5 cellular contexts compared by ENCODE assay signal in genomic region chr6:30717845-30718795, GRCh38. TPM values are rescaled to one million over a fixed set of nuclear protein-coding genes. Genes with fewer than 3 reads are reported as not detected.
DNase-seq lines count a peak whose midpoint lies in the region; FAIRE-seq and TF ChIP-seq lines count a peak whose summit lies in the region.
"Not testable (repeated sequence)": the region's sequence is repeated elsewhere in the genome, so short reads cannot be mapped to it uniquely, and the experiment has no call there.

No MANE protein-coding gene starts in this region.

- peak overlapping the region; percentile 99 for H3K9ac ChIP-seq in HUES6 (ENCODE audit: low read length)
- peak overlapping the region; percentile 80 for H3K9ac ChIP-seq in keratinocyte (ENCODE audit: control insufficient read depth, extremely low read depth, insufficient read depth, low read length)

- not testable (repeated sequence) for H3K9me3 ChIP-seq in HUES6 (ENCODE audit: control insufficient read depth, insufficient read depth, low read depth, low read length); keratinocyte (ENCODE audit: control insufficient read depth, low read depth, low read length)

- POLR2A ChIA-PET in activated CD4-positive, alpha-beta memory T cell treated with anti-CD3 and anti-CD28 coated beads for 36 hours (lab: Charles Lee) = interaction anchor here (0.8 to 9.7 kb wide), 8 partner anchors 13 to 112 kb away, joined by 3 to 209 read pairs (median 6); partner anchors contain the start of genes DHX16, IER3, MRPS18B and NRM

- H3K4me2 ChIP-seq in keratinocyte (ENCODE audit: control insufficient read depth, extremely low read depth, insufficient read depth, low read depth, low read length) = peak overlapping the region; percentile 78

- H3K4me1 Mint-ChIP-seq in activated CD4-positive, alpha-beta memory T cell treated with anti-CD3 and anti-CD28 coated beads for 36 hours (ENCODE audit: low read depth) = peaks cover 41% of the 10 kb centered on the region
- peaks cover 50% of the 10 kb centered on the region for H3K4me1 Mint-ChIP-seq in dendritic cell treated with granulocyte-macrophage colony-stimulating factor and Interleukin-4, amounts not matched to agents 40 ng/mL and 50 ng/mL, for 4 days (ENCODE audit: low read depth)
- peaks cover 33% of the 10 kb centered on the region for H3K4me1 Mint-ChIP-seq in progenitor cell of endocrine pancreas (ENCODE audit: low read depth)

- not testable (repeated sequence) for TF ChIP-seq CTCF in keratinocyte (optimal IDR thresholded peaks at IDR 0.05 in 1 of 3, IDR thresholded peaks at IDR 0.05 in 1 of 3, conservative IDR thresholded peaks at IDR 0.05 in 1 of 3; ENCODE audit: extremely low read depth in 1 of 3, insufficient read depth in 2 of 3, low read length in 3 of 3); progenitor cell of endocrine pancreas (IDR thresholded peaks at IDR 0.05; ENCODE audit: unreplicated experiment)

- DNase-seq in activated CD4-positive, alpha-beta memory T cell treated with anti-CD3 and anti-CD28 coated beads for 36 hours; keratinocyte (ENCODE audit: low read depth, low spot score); progenitor cell of endocrine pancreas (ENCODE audit: low spot score, unreplicated experiment): not testable (repeated sequence)

- H3K79me2 ChIP-seq in keratinocyte (ENCODE audit: control insufficient read depth, insufficient read depth, low read length) = peaks cover 33% of the 10 kb centered on the region

- H3K4me3 Mint-ChIP-seq in activated CD4-positive, alpha-beta memory T cell treated with anti-CD3 and anti-CD28 coated beads for 36 hours = peak overlapping the region; percentile 92
- peak overlapping the region; percentile 90 for H3K4me3 Mint-ChIP-seq in dendritic cell treated with granulocyte-macrophage colony-stimulating factor and Interleukin-4, amounts not matched to agents 40 ng/mL and 50 ng/mL, for 4 days
- H3K4me3 Mint-ChIP-seq in progenitor cell of endocrine pancreas (ENCODE audit: low read depth) = peak overlapping the region; percentile 99

- peak overlapping the region; percentile 99 for H3K27ac Mint-ChIP-seq in activated CD4-positive, alpha-beta memory T cell treated with anti-CD3 and anti-CD28 coated beads for 36 hours
- peak overlapping the region; percentile 98 for H3K27ac Mint-ChIP-seq in dendritic cell treated with granulocyte-macrophage colony-stimulating factor and Interleukin-4, amounts not matched to agents 40 ng/mL and 50 ng/mL, for 4 days
- peak overlapping the region; percentile 99 for H3K27ac Mint-ChIP-seq in progenitor cell of endocrine pancreas

- not testable (repeated sequence) for H3K9me3 Mint-ChIP-seq in activated CD4-positive, alpha-beta memory T cell treated with anti-CD3 and anti-CD28 coated beads for 36 hours; dendritic cell treated with granulocyte-macrophage colony-stimulating factor and Interleukin-4, amounts not matched to agents 40 ng/mL and 50 ng/mL, for 4 days; progenitor cell of endocrine pancreas (ENCODE audit: low read depth)

- intact Hi-C loops in activated CD4-positive, alpha-beta memory T cell treated with anti-CD3 and anti-CD28 coated beads for 36 hours (cut with micrococcal nuclease) = loop anchor here (1.0 to 2.0 kb wide), 5 partner anchors 24 to 161 kb away; partner anchors contain the start of genes ABCF1, FLOT1, GNL1 and MRPS18B
- intact Hi-C loops in dendritic cell treated with granulocyte-macrophage colony-stimulating factor and Interleukin-4, amounts not matched to agents 40 ng/mL and 50 ng/mL, for 4 days (cut with micrococcal nuclease) = loop anchor here (1.0 kb wide), 1 partner anchor 31 kb away; no protein-coding TSS in a partner anchor

- peaks cover 12% of the 10 kb centered on the region for H4K20me1 ChIP-seq in keratinocyte (ENCODE audit: control insufficient read depth, extremely low read depth, insufficient read depth, low read length)

- not testable (repeated sequence) for FAIRE-seq in keratinocyte (lab: Jason Lieb, UNC)

- not testable (repeated sequence) for H3K9me1 ChIP-seq in keratinocyte (ENCODE audit: control insufficient read depth, extremely low read depth, insufficient read depth, low read length)

- not testable (repeated sequence) for H3K27me3 Mint-ChIP-seq in activated CD4-positive, alpha-beta memory T cell treated with anti-CD3 and anti-CD28 coated beads for 36 hours; dendritic cell treated with granulocyte-macrophage colony-stimulating factor and Interleukin-4, amounts not matched to agents 40 ng/mL and 50 ng/mL, for 4 days; progenitor cell of endocrine pancreas

- H3K36me3 Mint-ChIP-seq in activated CD4-positive, alpha-beta memory T cell treated with anti-CD3 and anti-CD28 coated beads for 36 hours = peaks cover 62% of the 10 kb centered on the region
- H3K36me3 Mint-ChIP-seq in dendritic cell treated with granulocyte-macrophage colony-stimulating factor and Interleukin-4, amounts not matched to agents 40 ng/mL and 50 ng/mL, for 4 days (ENCODE audit: low read depth) = peaks cover 59% of the 10 kb centered on the region
- H3K36me3 Mint-ChIP-seq in progenitor cell of endocrine pancreas (ENCODE audit: insufficient read depth) = peaks cover 30% of the 10 kb centered on the region

- dilution Hi-C loops in keratinocyte (cut with MboI; ENCODE audit: extremely low pct_ligation_motif_present, low sequenced_read_pairs) = not testable (repeated sequence)

- peaks cover 15% of the 10 kb centered on the region for H3K4me1 ChIP-seq in HUES6 (ENCODE audit: control insufficient read depth, insufficient read depth, low read length)
- peaks cover 20% of the 10 kb centered on the region for H3K4me1 ChIP-seq in keratinocyte (ENCODE audit: control insufficient read depth, extremely low read depth, insufficient read depth, low read length)

- H3K36me3 ChIP-seq in HUES6 (ENCODE audit: control insufficient read depth, insufficient read depth, low read length) (peaks cover 40% of the 10 kb centered on the region), keratinocyte (ENCODE audit: control insufficient read depth in 2 of 2, extremely low read depth in 1 of 2, insufficient read depth in 2 of 2, low read length in 2 of 2) (peaks cover 11 to 20% of the 10 kb centered on the region in 2 experiments)

- peak overlapping the region; percentile 50 for H2AFZ ChIP-seq in keratinocyte (ENCODE audit: control insufficient read depth, low read length)

- CTCF ChIA-PET in activated CD4-positive, alpha-beta memory T cell treated with anti-CD3 and anti-CD28 coated beads for 36 hours (lab: Charles Lee) = interaction anchor here (0.7 to 24.6 kb wide), 6 partner anchors 11 to 372 kb away, joined by 3 to 628 read pairs (median 3); partner anchors contain the start of gene DHX16

- H3K27me3 ChIP-seq in HUES6 (ENCODE audit: control insufficient read depth, insufficient read depth, low read length); keratinocyte (ENCODE audit: control insufficient read depth, extremely low read depth, insufficient read depth, low read length): not testable (repeated sequence)

- H3K4me3 ChIP-seq in HUES6 (ENCODE audit: low read depth, low read length) = peak overlapping the region; percentile 89
- peak overlapping the region; percentile 24 to 67 (median 59) for H3K4me3 ChIP-seq in keratinocyte (ENCODE audit: control insufficient read depth in 2 of 3, extremely low read depth in 1 of 3, insufficient read depth in 2 of 3, low read depth in 1 of 3, low read length in 3 of 3)

- H3K27ac ChIP-seq in HUES6 (ENCODE audit: low read depth, low read length) (peak overlapping the region; percentile 59; the same call in 1 of the 2 replicates), keratinocyte (ENCODE audit: control insufficient read depth, insufficient read depth, low read length) (peak overlapping the region; percentile 86)

RNA-seq across cellular contexts. Expression of gene MDC1, which starts 1.0 kb away (rescaled TPM):
- 10 to 100 TPM; 79.5 to 88.7 TPM for total RNA-seq in activated CD4-positive, alpha-beta memory T cell treated with anti-CD3 and anti-CD28 coated beads for 36 hours
- 4.2 to 10.0 TPM (median 6.9 TPM) in 3 replicates for polyA plus RNA-seq in keratinocyte
- polyA plus RNA-seq in keratinocyte (2011; ENCODE audit: low read depth) = 2.8 TPM
- polyA plus RNA-seq in keratinocyte (2011; cell fraction: cytosol; rRNA removed) = 5.3 TPM in 2 replicates
- polyA plus RNA-seq in keratinocyte (2011; cell fraction: nucleus; rRNA removed) = 25.1 and 29.9 TPM in 2 replicates
- polyA plus RNA-seq in keratinocyte (2012; ENCODE audit: low replicate concordance) = 5.5 and 41.2 TPM in 2 replicates
- 5.6 to 43.2 TPM (median 10.2 TPM) in 3 replicates for polyA minus RNA-seq in keratinocyte
- 4.2 TPM for polyA minus RNA-seq in keratinocyte (2011; cell fraction: cytosol; rRNA and poly(A)+ RNA removed)
- polyA minus RNA-seq in keratinocyte (2011; cell fraction: nucleus; rRNA and poly(A)+ RNA removed) = 9.6 and 14.6 TPM in 2 replicates
- 58.5 and 67.6 TPM in 2 replicates for total RNA-seq in progenitor cell of endocrine pancreas

RNA-seq across cellular contexts. Expression of gene TUBB, which starts 2.0 kb away (rescaled TPM):
- total RNA-seq in activated CD4-positive, alpha-beta memory T cell treated with anti-CD3 and anti-CD28 coated beads for 36 hours = 1,000 to 10,000 TPM; 1,695 to 1,719 TPM
- polyA plus RNA-seq in keratinocyte = 1,010 to 1,517 TPM (median 1,159 TPM) in 3 replicates
- 84.6 TPM for polyA plus RNA-seq in keratinocyte (2011; ENCODE audit: low read depth)
- 1,081 and 1,086 TPM in 2 replicates for polyA plus RNA-seq in keratinocyte (2011; cell fraction: cytosol; rRNA removed)
- polyA plus RNA-seq in keratinocyte (2011; cell fraction: nucleus; rRNA removed) = 643 and 747 TPM in 2 replicates
- 276 and 1,138 TPM in 2 replicates for polyA plus RNA-seq in keratinocyte (2012; ENCODE audit: low replicate concordance)
- polyA minus RNA-seq in keratinocyte = 1,680 to 1,870 TPM (median 1,801 TPM) in 3 replicates
- 842 TPM for polyA minus RNA-seq in keratinocyte (2011; cell fraction: cytosol; rRNA and poly(A)+ RNA removed)
- polyA minus RNA-seq in keratinocyte (2011; cell fraction: nucleus; rRNA and poly(A)+ RNA removed) = 371 and 465 TPM in 2 replicates
- total RNA-seq in progenitor cell of endocrine pancreas = 1,227 and 1,272 TPM in 2 replicates

RNA-seq across cellular contexts. Expression of gene FLOT1, which starts 24.4 kb away (rescaled TPM):
- 100 to 1,000 TPM; 226 to 231 TPM for total RNA-seq in activated CD4-positive, alpha-beta memory T cell treated with anti-CD3 and anti-CD28 coated beads for 36 hours
- 21.6 to 23.8 TPM (median 22.1 TPM) in 3 replicates for polyA plus RNA-seq in keratinocyte
- 52.5 TPM for polyA plus RNA-seq in keratinocyte (2011; ENCODE audit: low read depth)
- 14.9 and 21.3 TPM in 2 replicates for polyA plus RNA-seq in keratinocyte (2011; cell fraction: cytosol; rRNA removed)
- polyA plus RNA-seq in keratinocyte (2011; cell fraction: nucleus; rRNA removed) = 21.6 and 22.0 TPM in 2 replicates
- 19.5 and 22.0 TPM in 2 replicates for polyA plus RNA-seq in keratinocyte (2012; ENCODE audit: low replicate concordance)
- polyA minus RNA-seq in keratinocyte = 23.2 to 52.7 TPM (median 25.6 TPM) in 3 replicates
- polyA minus RNA-seq in keratinocyte (2011; cell fraction: cytosol; rRNA and poly(A)+ RNA removed) = 16.3 TPM
- polyA minus RNA-seq in keratinocyte (2011; cell fraction: nucleus; rRNA and poly(A)+ RNA removed) = 14.8 and 19.5 TPM in 2 replicates
- 111 and 115 TPM in 2 replicates for total RNA-seq in progenitor cell of endocrine pancreas

RNA-seq across cellular contexts. Expression of gene IER3, which starts 26.2 kb away (rescaled TPM):
- 100 to 1,000 TPM; 167 to 171 TPM for total RNA-seq in activated CD4-positive, alpha-beta memory T cell treated with anti-CD3 and anti-CD28 coated beads for 36 hours
- 171 to 289 TPM (median 277 TPM) in 3 replicates for polyA plus RNA-seq in keratinocyte
- 212 TPM for polyA plus RNA-seq in keratinocyte (2011; ENCODE audit: low read depth)
- 139 and 176 TPM in 2 replicates for polyA plus RNA-seq in keratinocyte (2011; cell fraction: cytosol; rRNA removed)
- 516 and 549 TPM in 2 replicates for polyA plus RNA-seq in keratinocyte (2011; cell fraction: nucleus; rRNA removed)
- polyA plus RNA-seq in keratinocyte (2012; ENCODE audit: low replicate concordance) = 226 and 373 TPM in 2 replicates
- polyA minus RNA-seq in keratinocyte = 46.6 to 116 TPM (median 58.4 TPM) in 3 replicates
- 239 TPM for polyA minus RNA-seq in keratinocyte (2011; cell fraction: cytosol; rRNA and poly(A)+ RNA removed)
- polyA minus RNA-seq in keratinocyte (2011; cell fraction: nucleus; rRNA and poly(A)+ RNA removed) = 82.4 and 85.6 TPM in 2 replicates
- total RNA-seq in progenitor cell of endocrine pancreas = 22.1 and 23.2 TPM in 2 replicates

RNA-seq across cellular contexts. Expression of gene NRM, which starts 27.3 kb away (rescaled TPM):
- 10 to 100 TPM; 31.6 to 32.7 TPM for total RNA-seq in activated CD4-positive, alpha-beta memory T cell treated with anti-CD3 and anti-CD28 coated beads for 36 hours
- polyA plus RNA-seq in keratinocyte = 2.7 to 17.8 TPM (median 7.0 TPM) in 3 replicates
- not detected for polyA plus RNA-seq in keratinocyte (2011; ENCODE audit: low read depth)
- 7.1 and 7.7 TPM in 2 replicates for polyA plus RNA-seq in keratinocyte (2011; cell fraction: cytosol; rRNA removed)
- 7.6 and 8.5 TPM in 2 replicates for polyA plus RNA-seq in keratinocyte (2011; cell fraction: nucleus; rRNA removed)
- polyA plus RNA-seq in keratinocyte (2012; ENCODE audit: low replicate concordance) = 3.8 and 17.2 TPM in 2 replicates
- 6.0 to 32.4 TPM (median 11.8 TPM) in 3 replicates for polyA minus RNA-seq in keratinocyte
- polyA minus RNA-seq in keratinocyte (2011; cell fraction: cytosol; rRNA and poly(A)+ RNA removed) = 9.2 TPM
- 1.9 and 3.2 TPM in 2 replicates for polyA minus RNA-seq in keratinocyte (2011; cell fraction: nucleus; rRNA and poly(A)+ RNA removed)
- total RNA-seq in progenitor cell of endocrine pancreas = 35.5 and 37.9 TPM in 2 replicates
